11 cellular contexts compared by ENCODE assay signal in genomic region chr5:123450641-123451421, GRCh38. TPM values are rescaled to one million over a fixed set of nuclear protein-coding genes. Genes with fewer than 3 reads are reported as not detected.
DNase-seq lines count a peak whose midpoint lies in the region; ATAC-seq, FAIRE-seq and TF ChIP-seq lines count a peak whose summit lies in the region.
"Had no signal": no experiment of that assay in that cellular context is flagged by ENCODE, and none has a peak within 500 bp of the region (broad histone marks: within the 10 kb centered on the region; RNA-seq: fewer than 3 reads in every experiment).

No MANE protein-coding gene starts in this region.

- no peak for FAIRE-seq in GM12891 (lab: Jason Lieb, UNC)
- FAIRE-seq: H1 had no signal

- H3K27ac Mint-ChIP-seq in neural progenitor cell, result peak overlapping the region; percentile 19
- no peak overlapping the region for H3K27ac Mint-ChIP-seq in activated CD4-positive, alpha-beta T cell treated with anti-CD3 and anti-CD28 coated beads, Interleukin-2, amount 10 ng/mL, durations not matched to agents 7 days and 5 days
- H3K27ac Mint-ChIP-seq in T-helper 17 cell, result no peak overlapping the region

- no peaks in the 10 kb centered on the region for H3K9me3 Mint-ChIP-seq in neural progenitor cell
- no peaks in the 10 kb centered on the region for H3K9me3 Mint-ChIP-seq in activated CD4-positive, alpha-beta T cell treated with anti-CD3 and anti-CD28 coated beads, Interleukin-2, amount 10 ng/mL, durations not matched to agents 7 days and 5 days

- H3K27ac ChIP-seq in neural progenitor cell, result no peak overlapping the region
- H3K27ac ChIP-seq: foreskin keratinocyte, spleen had no signal

- POLR2A ChIA-PET in activated CD4-positive, alpha-beta T cell treated with anti-CD3 and anti-CD28 coated beads, Interleukin-2, amount 10 ng/mL, durations not matched to agents 7 days and 5 days (lab: Charles Lee), result no interaction called here

- DNase-seq in ELR (ENCODE audit: low read depth) (peak; percentile 26), NCI-H2029 (lab: John Stamatoyannopoulos, UW) (peak; percentile 59), astrocyte of the hippocampus (ENCODE audit: low read depth, low spot score) (peak; percentile 72), neural progenitor cell (ENCODE audit: low spot score) (no peak), T-helper 17 cell (no peak), GM12891 (ENCODE audit: insufficient read length, low spot score) (no peak)
- DNase-seq in activated CD4-positive, alpha-beta T cell treated with anti-CD3 and anti-CD28 coated beads, Interleukin-2, amount 10 ng/mL, durations not matched to agents 7 days and 5 days, result no peak
- DNase-seq: spleen had no signal

- H2AFZ ChIP-seq in neural progenitor cell (replicated peaks), result peak overlapping the region; percentile 22

- no peaks in the 10 kb centered on the region for H3F3A ChIP-seq in neural progenitor cell (ENCODE audit: low read depth)

- H3K9me3 ChIP-seq in neural progenitor cell (ENCODE audit: low read depth), result no peaks in the 10 kb centered on the region
- H3K9me3 ChIP-seq in T-helper 17 cell (ENCODE audit: control insufficient read depth, low read length, poor library complexity, severe bottlenecking), result no peaks in the 10 kb centered on the region
- H3K9me3 ChIP-seq: spleen had no signal

- H3K4me3 ChIP-seq in neural progenitor cell, result no peak overlapping the region
- H3K4me3 ChIP-seq: spleen had no signal

- no peaks in the 10 kb centered on the region for H4K20me1 ChIP-seq in neural progenitor cell (ENCODE audit: low read depth)

- TF ChIP-seq CTCF in neural progenitor cell (IDR thresholded peaks at IDR 0.05), result no peak

- H3K36me3 ChIP-seq in neural progenitor cell, result no peaks in the 10 kb centered on the region
- H3K36me3 ChIP-seq: spleen had no signal

- peaks cover 26% of the 10 kb centered on the region for H3K4me1 ChIP-seq in neural progenitor cell

- CTCF ChIA-PET in activated CD4-positive, alpha-beta T cell treated with anti-CD3 and anti-CD28 coated beads, Interleukin-2, amount 10 ng/mL, durations not matched to agents 7 days and 5 days (lab: Charles Lee), result interaction anchor here (2.0 to 2.3 kb wide), 2 partner anchors 12 to 28 kb away, joined by 7 read pairs; partner anchors contain the start of gene CEP120

- H3K4me3 Mint-ChIP-seq in neural progenitor cell, result no peak overlapping the region
- H3K4me3 Mint-ChIP-seq in activated CD4-positive, alpha-beta T cell treated with anti-CD3 and anti-CD28 coated beads, Interleukin-2, amount 10 ng/mL, durations not matched to agents 7 days and 5 days, result no peak overlapping the region
- H3K4me3 Mint-ChIP-seq in T-helper 17 cell, result no peak overlapping the region

- H3K36me3 Mint-ChIP-seq in neural progenitor cell, result no peaks in the 10 kb centered on the region
- peaks cover 3% of the 10 kb centered on the region for H3K36me3 Mint-ChIP-seq in activated CD4-positive, alpha-beta T cell treated with anti-CD3 and anti-CD28 coated beads, Interleukin-2, amount 10 ng/mL, durations not matched to agents 7 days and 5 days (ENCODE audit: low read depth)
- H3K36me3 Mint-ChIP-seq in T-helper 17 cell (ENCODE audit: low read depth), result no peaks in the 10 kb centered on the region

- no peak overlapping the region for H3K9ac ChIP-seq in neural progenitor cell

- H3K27me3 ChIP-seq in neural progenitor cell, result no peaks in the 10 kb centered on the region
- H3K27me3 ChIP-seq: foreskin keratinocyte, spleen had no signal

- no peaks in the 10 kb centered on the region for H3K79me2 ChIP-seq in neural progenitor cell (ENCODE audit: low read depth)

- H3K27me3 Mint-ChIP-seq in neural progenitor cell (ENCODE audit: insufficient read depth, low read depth) (peaks cover 5% of the 10 kb centered on the region), T-helper 17 cell (peaks cover 17% of the 10 kb centered on the region)
- no peaks in the 10 kb centered on the region for H3K27me3 Mint-ChIP-seq in activated CD4-positive, alpha-beta T cell treated with anti-CD3 and anti-CD28 coated beads, Interleukin-2, amount 10 ng/mL, durations not matched to agents 7 days and 5 days

- ATAC-seq in GM19351 (IDR thresholded peaks at IDR 0.05; ENCODE audit: unreplicated experiment), result no peak
- no peak for ATAC-seq in T-helper 17 cell
- ATAC-seq: foreskin keratinocyte had no signal

- no peak overlapping the region for H3K4me2 ChIP-seq in neural progenitor cell

- TF ChIP-seq POLR2A in GM12891 (IDR thresholded peaks at IDR 0.05; ENCODE audit: low read depth, low read length), result no peak

- H3K4me1 Mint-ChIP-seq in neural progenitor cell, result peaks cover 29% of the 10 kb centered on the region
- H3K4me1 Mint-ChIP-seq in activated CD4-positive, alpha-beta T cell treated with anti-CD3 and anti-CD28 coated beads, Interleukin-2, amount 10 ng/mL, durations not matched to agents 7 days and 5 days, result peaks cover 25% of the 10 kb centered on the region
- H3K4me1 Mint-ChIP-seq in T-helper 17 cell, result no peaks in the 10 kb centered on the region

TF ChIP-seq in GM12891, 5 proteins besides CTCF, POLR2A, EP300 and RAD21:
- TF ChIP-seq TAF1 (IDR thresholded peaks at IDR 0.05; ENCODE audit: low read depth, low read length), result no peak
- TF ChIP-seq SPI1 (IDR thresholded peaks at IDR 0.05; ENCODE audit: low read depth, low read length), result no peak
- no peak for TF ChIP-seq POU2F2 (IDR thresholded peaks at IDR 0.05; ENCODE audit: low read depth, low read length)
- no peak for TF ChIP-seq POLR2AphosphoS5 (IDR thresholded peaks at IDR 0.05; ENCODE audit: low read depth, low read length)

RNA-seq across cellular contexts. Expression of gene CEP120, which starts 27.6 kb away (rescaled TPM):
- total RNA-seq in neural progenitor cell (ENCODE audit: low replicate concordance) (25.2 and 38.5 TPM in 2 replicates), T-helper 17 cell (10 to 100 TPM; 58.6 to 60.5 TPM)
- 10 to 100 TPM; 31.4 to 31.7 TPM for total RNA-seq in activated CD4-positive, alpha-beta T cell treated with anti-CD3 and anti-CD28 coated beads, Interleukin-2, amount 10 ng/mL, durations not matched to agents 7 days and 5 days
- polyA plus RNA-seq in GM12891 (2012; ENCODE audit: low read depth, missing spikeins), result 4.0 TPM

Comparison
In these comparisons a context has a peak if more than half of its experiments do, and no peak if none do; other contexts are left out.
1. DNase-seq: peak in ELR (single experiment), NCI-H2029 (single experiment) and astrocyte of the hippocampus (single experiment); none in neural progenitor cell (single experiment), activated CD4-positive, alpha-beta T cell treated with anti-CD3 and anti-CD28 coated beads, Interleukin-2, amount 10 ng/mL, durations not matched to agents 7 days and 5 days (single experiment), T-helper 17 cell (0 of 3) and GM12891 (single experiment).